Comparison of ENCODE assay signal across 30 cellular contexts in genomic region chr12:109894939-109895338, GRCh38.
"Had no signal": no experiment of that assay in that cellular context is flagged by ENCODE, and none has a peak within 500 bp of the region (broad histone marks: within the 10 kb centered on the region; RNA-seq: fewer than 3 reads in every experiment).

No MANE protein-coding gene starts in this region.

- H3K4me3 Mint-ChIP-seq: memory B cell; naive thymus-derived CD8-positive, alpha-beta T cell; nephron; neural progenitor cell; stimulated activated memory B cell treated with anti-CD40 and anti-IgM and Interleukin-4, amounts not matched to agents 10 μg/mL and 1 μg/mL and 100 μg/mL, for 72 hours; stimulated activated naive CD8-positive, alpha-beta T cell treated with anti-CD3 and anti-CD28 coated beads, Interleukin-15, amount 100 ng/mL, for 72 hours; type B pancreatic cell had no signal

- H3K27me3 ChIP-seq: heart left ventricle, left lung, neutrophil, sigmoid colon, tibial nerve, uterus had no signal

- H3K36me3 Mint-ChIP-seq: immature natural killer cell; memory B cell; naive thymus-derived CD8-positive, alpha-beta T cell; neural progenitor cell; stimulated activated memory B cell treated with anti-CD40 and anti-IgM and Interleukin-4, amounts not matched to agents 10 μg/mL and 1 μg/mL and 100 μg/mL, for 72 hours; type B pancreatic cell had no signal

- ATAC-seq: heart left ventricle; left colon; left lung; naive thymus-derived CD8-positive, alpha-beta T cell; right cardiac atrium; stimulated activated memory B cell treated with anti-CD40 and anti-IgM and Interleukin-4, amounts not matched to agents 10 μg/mL and 1 μg/mL and 100 μg/mL, for 72 hours; stimulated activated naive CD8-positive, alpha-beta T cell treated with anti-CD3 and anti-CD28 coated beads, Interleukin-15, amount 100 ng/mL, for 72 hours had no signal

- H3K9me3 ChIP-seq: heart left ventricle, left lung, neutrophil, sigmoid colon, tibial nerve, uterus had no signal

- H3K9ac ChIP-seq: neural progenitor cell, parathyroid adenoma had no signal

- H3K27ac Mint-ChIP-seq: memory B cell; nephron; neural progenitor cell; progenitor cell of endocrine pancreas; stimulated activated memory B cell treated with anti-CD40 and anti-IgM and Interleukin-4, amounts not matched to agents 10 μg/mL and 1 μg/mL and 100 μg/mL, for 72 hours; stimulated activated naive CD8-positive, alpha-beta T cell treated with anti-CD3 and anti-CD28 coated beads, Interleukin-15, amount 100 ng/mL, for 72 hours; type B pancreatic cell had no signal

- H3K36me3 ChIP-seq: heart left ventricle, left lung, neural progenitor cell, neutrophil, sigmoid colon, tibial nerve, uterus had no signal

- H2AFZ ChIP-seq: neural progenitor cell, parathyroid adenoma had no signal

- H3K9me3 Mint-ChIP-seq: immature natural killer cell; memory B cell; naive thymus-derived CD8-positive, alpha-beta T cell; nephron; neural progenitor cell; stimulated activated memory B cell treated with anti-CD40 and anti-IgM and Interleukin-4, amounts not matched to agents 10 μg/mL and 1 μg/mL and 100 μg/mL, for 72 hours; stimulated activated naive CD8-positive, alpha-beta T cell treated with anti-CD3 and anti-CD28 coated beads, Interleukin-15, amount 100 ng/mL, for 72 hours; type B pancreatic cell had no signal

- H3K27ac ChIP-seq: heart left ventricle, left lung, neural progenitor cell, neutrophil, parathyroid adenoma, sigmoid colon, tibial nerve, uterus had no signal

- H3K79me2 ChIP-seq: parathyroid adenoma had no signal

- H3K4me3 ChIP-seq: heart left ventricle, left lung, neural progenitor cell, sigmoid colon, tibial nerve, uterus had no signal

- H3K27me3 Mint-ChIP-seq: memory B cell; naive thymus-derived CD8-positive, alpha-beta T cell; stimulated activated memory B cell treated with anti-CD40 and anti-IgM and Interleukin-4, amounts not matched to agents 10 μg/mL and 1 μg/mL and 100 μg/mL, for 72 hours; stimulated activated naive CD8-positive, alpha-beta T cell treated with anti-CD3 and anti-CD28 coated beads, Interleukin-15, amount 100 ng/mL, for 72 hours had no signal

- H3K4me2 ChIP-seq: neural progenitor cell had no signal

- FAIRE-seq: islet of Langerhans, kidney, small intestine had no signal

- H3K4me1 ChIP-seq: neural progenitor cell, uterus had no signal

- DNase-seq: heart left ventricle; hypothalamus; immature natural killer cell; kidney; left colon; left lung; naive thymus-derived CD8-positive, alpha-beta T cell; occipital lobe; retina; right cardiac atrium; sigmoid colon; small intestine; stimulated activated CD4-positive, alpha-beta T cell treated with anti-CD3 and anti-CD28 coated beads, Interleukin-1b, Interleukin-23, amount 100 ng/mL, for 48 hours; stimulated activated CD4-positive, alpha-beta T cell treated with anti-CD3 and anti-CD28 coated beads, Interleukin-2, amount 100 ng/mL, for 48 hours; stimulated activated CD4-positive, alpha-beta T cell treated with anti-CD3 and anti-CD28 coated beads, Interleukin-4, amount 100 ng/mL, for 4 hours; stimulated activated CD8-positive, alpha-beta memory T cell treated with anti-CD3 and anti-CD28 coated beads, Interleukin-4, amount 100 ng/mL, for 48 hours; stimulated activated naive CD4-positive, alpha-beta T cell treated with Interleukin-2 at 50 U/mL for 16 hours; stimulated activated naive CD8-positive, alpha-beta T cell treated with anti-CD3 and anti-CD28 coated beads, Interleukin-15, amount 100 ng/mL, for 72 hours; substantia nigra; uterus had no signal
